8 cellular contexts compared by ENCODE assay signal in the genomic region with DNA sequence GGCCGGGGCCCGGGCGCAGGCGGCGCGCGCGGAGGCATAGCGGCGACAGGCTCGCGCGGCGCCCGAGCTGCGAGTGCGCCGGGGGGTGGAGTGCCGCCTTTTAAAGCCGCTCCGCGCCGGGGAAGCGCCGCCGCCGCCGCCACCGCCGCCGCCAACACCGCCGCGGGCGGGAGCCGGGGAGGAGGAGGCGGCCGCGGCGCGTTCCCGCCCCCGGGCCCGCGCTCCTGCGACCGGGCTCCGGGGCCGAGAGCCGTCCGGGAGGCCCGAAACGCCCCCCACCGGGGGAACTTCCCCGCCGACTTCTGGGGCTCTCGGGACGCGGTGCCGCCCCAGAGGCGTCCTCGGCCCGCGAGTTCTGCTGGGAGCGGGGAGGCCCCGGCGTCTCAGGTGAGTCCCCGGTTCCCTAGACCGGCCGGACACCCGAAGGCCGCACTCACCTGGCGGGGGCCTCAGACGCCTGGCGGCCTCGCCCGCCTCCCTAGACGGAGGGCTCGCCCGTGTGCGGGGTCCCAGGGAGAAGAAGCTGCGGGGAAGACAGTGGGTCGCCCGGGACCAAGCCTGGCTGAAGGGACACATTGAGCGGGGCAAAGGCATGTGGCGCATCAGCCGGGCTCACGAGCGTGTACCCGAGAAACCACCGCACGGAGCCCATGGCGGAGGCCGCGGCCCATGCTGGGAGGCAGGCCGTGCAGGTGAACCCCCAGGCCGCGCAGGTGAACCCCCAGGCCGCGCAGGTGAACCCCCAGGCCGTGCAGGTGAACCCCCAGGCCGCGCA. TPM values are rescaled to one million over a fixed set of nuclear protein-coding genes. Genes with fewer than 3 reads are reported as not detected.
DNase-seq lines count a peak whose midpoint lies in the region; ATAC-seq, FAIRE-seq and TF ChIP-seq lines count a peak whose summit lies in the region.

A gene (minus strand): TSS at position 75 of the 775 bp plus-strand sequence. CDS start 37 bp downstream, at position 38.

- peaks cover 0 to 79% (median 24%) of the 10 kb centered on the region in 7 donors for H3K27me3 ChIP-seq in spleen (replicated peaks in 1 of 7)

- peak within 1 kb of the TSS; percentile 53 to 87 (median 80) for H3K27ac ChIP-seq in spleen

- peaks cover 0 to 42% (median 14%) of the 10 kb centered on the region in 6 donors for H3K4me1 ChIP-seq in spleen

- H3K36me3 ChIP-seq in spleen = peaks cover 0 to 1% (median 0%) of the 10 kb centered on the region in 6 donors

- peak within 1 kb of the TSS; percentile 27 to 71 (median 43) for H3K4me3 ChIP-seq in spleen

- DNase-seq in activated CD4-positive, alpha-beta T cell treated with anti-CD3 and anti-CD28 coated beads for 36 hours = peak; percentile 45
- no peak for DNase-seq in activated CD4-positive, alpha-beta T cell treated with anti-CD3 and anti-CD28 coated beads, Interleukin-2, amount 50 U/mL, for 1 hour
- no peak for DNase-seq in activated T-helper 2 cell treated with anti-CD3 and anti-CD28 coated beads, Interferon-gamma antibody, Interleukin-2, Interleukin-4, amounts not matched to agents 10 μg/mL and 5 μg/mL and 100 μg/mL, durations not matched to agents 14 hours and 24 hours and 36 hours (ENCODE audit: low spot score)
- DNase-seq in iPS-NIHi11 (ENCODE audit: low spot score) (peak; percentile 86), spleen (peak; percentile 76), foreskin melanocyte (no peak), HTR-8/SVneo (ENCODE audit: insufficient read length, low spot score) (no peak), DMS153 (lab: John Stamatoyannopoulos, UW) (no peak)

- H3K27me3 Mint-ChIP-seq in activated CD4-positive, alpha-beta T cell treated with anti-CD3 and anti-CD28 coated beads for 36 hours = peaks cover 34% of the 10 kb centered on the region
- H3K27me3 Mint-ChIP-seq in activated T-helper 2 cell treated with anti-CD3 and anti-CD28 coated beads, Interferon-gamma antibody, Interleukin-2, Interleukin-4, amounts not matched to agents 10 μg/mL and 5 μg/mL and 100 μg/mL, durations not matched to agents 14 hours and 24 hours and 36 hours (ENCODE audit: low read depth) = peaks cover 57% of the 10 kb centered on the region

- TF ChIP-seq CTCF in spleen (IDR thresholded peaks at IDR 0.05 in 8 of 11, conservative IDR thresholded peaks at IDR 0.05 in 3 of 11) = no peak

- no peaks in the 10 kb centered on the region for H3K9me3 Mint-ChIP-seq in activated CD4-positive, alpha-beta T cell treated with anti-CD3 and anti-CD28 coated beads for 36 hours (ENCODE audit: low read depth)
- no peaks in the 10 kb centered on the region for H3K9me3 Mint-ChIP-seq in activated T-helper 2 cell treated with anti-CD3 and anti-CD28 coated beads, Interferon-gamma antibody, Interleukin-2, Interleukin-4, amounts not matched to agents 10 μg/mL and 5 μg/mL and 100 μg/mL, durations not matched to agents 14 hours and 24 hours and 36 hours

- no peak within 1 kb of the TSS for H3K27ac Mint-ChIP-seq in activated CD4-positive, alpha-beta T cell treated with anti-CD3 and anti-CD28 coated beads for 36 hours
- no peak within 1 kb of the TSS for H3K27ac Mint-ChIP-seq in activated T-helper 2 cell treated with anti-CD3 and anti-CD28 coated beads, Interferon-gamma antibody, Interleukin-2, Interleukin-4, amounts not matched to agents 10 μg/mL and 5 μg/mL and 100 μg/mL, durations not matched to agents 14 hours and 24 hours and 36 hours

- peaks cover 6% of the 10 kb centered on the region for H3K4me1 Mint-ChIP-seq in activated CD4-positive, alpha-beta T cell treated with anti-CD3 and anti-CD28 coated beads for 36 hours
- H3K4me1 Mint-ChIP-seq in activated T-helper 2 cell treated with anti-CD3 and anti-CD28 coated beads, Interferon-gamma antibody, Interleukin-2, Interleukin-4, amounts not matched to agents 10 μg/mL and 5 μg/mL and 100 μg/mL, durations not matched to agents 14 hours and 24 hours and 36 hours (ENCODE audit: low read depth) = peaks cover 3% of the 10 kb centered on the region

- H3K4me3 Mint-ChIP-seq in activated CD4-positive, alpha-beta T cell treated with anti-CD3 and anti-CD28 coated beads for 36 hours = peak within 1 kb of the TSS; percentile 23
- H3K4me3 Mint-ChIP-seq in activated T-helper 2 cell treated with anti-CD3 and anti-CD28 coated beads, Interferon-gamma antibody, Interleukin-2, Interleukin-4, amounts not matched to agents 10 μg/mL and 5 μg/mL and 100 μg/mL, durations not matched to agents 14 hours and 24 hours and 36 hours (ENCODE audit: low read depth) = peak within 1 kb of the TSS; percentile 51

- intact Hi-C loops in activated CD4-positive, alpha-beta T cell treated with anti-CD3 and anti-CD28 coated beads for 36 hours (cut with DNase I, micrococcal nuclease) = no loop called here
- intact Hi-C loops in activated T-helper 2 cell treated with anti-CD3 and anti-CD28 coated beads, Interferon-gamma antibody, Interleukin-2, Interleukin-4, amounts not matched to agents 10 μg/mL and 5 μg/mL and 100 μg/mL, durations not matched to agents 14 hours and 24 hours and 36 hours (cut with micrococcal nuclease) = no loop called here
- intact Hi-C loops in spleen (cut with DNase I; ENCODE audit: low total_unique reads) = no loop called here

- no peaks in the 10 kb centered on the region for H3K9me3 ChIP-seq in spleen

- CTCF ChIA-PET in activated CD4-positive, alpha-beta T cell treated with anti-CD3 and anti-CD28 coated beads for 36 hours (lab: Charles Lee) = interaction anchor here (0.6 kb wide), 1 partner anchor 188 kb away, joined by 3 read pairs; no protein-coding TSS in a partner anchor

- no peak for FAIRE-seq in HTR-8/SVneo (lab: Jason Lieb, UNC)

- WGBS in spleen, 5 donors = 23 to 55% (median 34%) methylated on average over 40 to 103 of the region's 103 CpGs

- H3K36me3 Mint-ChIP-seq in activated CD4-positive, alpha-beta T cell treated with anti-CD3 and anti-CD28 coated beads for 36 hours (ENCODE audit: low read depth) = no peaks in the 10 kb centered on the region
- no peaks in the 10 kb centered on the region for H3K36me3 Mint-ChIP-seq in activated T-helper 2 cell treated with anti-CD3 and anti-CD28 coated beads, Interferon-gamma antibody, Interleukin-2, Interleukin-4, amounts not matched to agents 10 μg/mL and 5 μg/mL and 100 μg/mL, durations not matched to agents 14 hours and 24 hours and 36 hours (ENCODE audit: low read depth)

- no peak for TF ChIP-seq POLR2A in spleen (IDR thresholded peaks at IDR 0.05)

- POLR2A ChIA-PET in activated CD4-positive, alpha-beta T cell treated with anti-CD3 and anti-CD28 coated beads for 36 hours (lab: Charles Lee) = interaction anchor here (1.0 kb wide), 1 partner anchor 169 kb away, joined by 3 read pairs; no protein-coding TSS in a partner anchor

- ATAC-seq in activated CD4-positive, alpha-beta T cell treated with anti-CD3 and anti-CD28 coated beads for 36 hours = peak; percentile 52

RNA-seq across cellular contexts. Expression of the gene that starts here (rescaled TPM):
- under 1 TPM; 0.75 to 0.95 TPM for total RNA-seq in activated CD4-positive, alpha-beta T cell treated with anti-CD3 and anti-CD28 coated beads for 36 hours
- 0.83 and 1.9 TPM in 2 replicates for total RNA-seq in activated T-helper 2 cell treated with anti-CD3 and anti-CD28 coated beads, Interferon-gamma antibody, Interleukin-2, Interleukin-4, amounts not matched to agents 10 μg/mL and 5 μg/mL and 100 μg/mL, durations not matched to agents 14 hours and 24 hours and 36 hours
- total RNA-seq in spleen = 100 to 1,000 TPM; 167 to 403 (median 304) TPM
- 10 to 100 TPM in 2 of 3 donors, 1 to 10 TPM in 1; 10.0 to 39.8 (median 21.7) TPM for polyA plus RNA-seq in spleen

Comparison
In these comparisons a context has a peak if more than half of its experiments do, and no peak if none do; other contexts are left out.
1. RNA of the gene that starts here (total RNA-seq): 167 to 403 TPM in spleen; 0.83 to 1.9 TPM in activated T-helper 2 cell treated with anti-CD3 and anti-CD28 coated beads, Interferon-gamma antibody, Interleukin-2, Interleukin-4, amounts not matched to agents 10 μg/mL and 5 μg/mL and 100 μg/mL, durations not matched to agents 14 hours and 24 hours and 36 hours and 0.75 to 0.95 TPM in activated CD4-positive, alpha-beta T cell treated with anti-CD3 and anti-CD28 coated beads for 36 hours; every median in the first group is over 10 times any median in the second.
2. Peak in DNase-seq and ATAC-seq in activated CD4-positive, alpha-beta T cell treated with anti-CD3 and anti-CD28 coated beads for 36 hours; RNA of the gene not detected or under 1 TPM.
3. DNase-seq: peak in iPS-NIHi11 (single experiment) and spleen (single experiment); none in activated CD4-positive, alpha-beta T cell treated with anti-CD3 and anti-CD28 coated beads, Interleukin-2, amount 50 U/mL, for 1 hour (single experiment), activated T-helper 2 cell treated with anti-CD3 and anti-CD28 coated beads, Interferon-gamma antibody, Interleukin-2, Interleukin-4, amounts not matched to agents 10 μg/mL and 5 μg/mL and 100 μg/mL, durations not matched to agents 14 hours and 24 hours and 36 hours (single experiment), foreskin melanocyte (single experiment), HTR-8/SVneo (single experiment) and DMS153 (single experiment).